8 cellular contexts compared by ENCODE assay signal in the genomic region with DNA sequence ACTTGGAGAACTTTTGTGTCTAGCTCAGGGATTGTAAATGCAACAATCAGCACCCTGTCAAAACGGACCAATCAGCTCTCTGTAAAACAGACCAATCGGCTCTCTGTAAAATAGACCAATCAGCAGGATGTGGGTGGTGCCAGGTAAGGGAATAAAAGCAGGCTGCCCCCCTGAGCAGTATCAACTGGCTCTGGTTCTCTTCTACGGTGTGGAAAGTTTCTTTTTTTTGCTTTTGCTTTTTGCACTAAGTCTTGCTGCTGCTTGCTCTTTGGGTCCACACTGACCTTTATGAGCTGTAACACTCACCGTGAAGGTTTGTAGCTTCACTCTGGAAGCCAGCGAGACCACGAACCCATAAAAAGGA. TPM values are rescaled to one million over a fixed set of nuclear protein-coding genes. Genes with fewer than 3 reads are reported as not detected.
A peak's percentile ranks its signal among the peaks of the same experiment; 100 is the strongest.
DNase-seq lines count a peak whose midpoint lies in the region; ATAC-seq, FAIRE-seq and TF ChIP-seq lines count a peak whose summit lies in the region.
"Not testable (repeated sequence)": the region's sequence is repeated elsewhere in the genome, so short reads cannot be mapped to it uniquely, and the experiment has no call there.
"Had no signal": no experiment of that assay in that cellular context is flagged by ENCODE, and none has a peak within 500 bp of the region (broad histone marks: within the 10 kb centered on the region; RNA-seq: fewer than 3 reads in every experiment).

No MANE protein-coding gene starts in this region.

- H3K9me3 ChIP-seq in CD8-positive, alpha-beta T cell (ENCODE audit: low read length); OCI-LY7 (ENCODE audit: low read length); H1 (ENCODE audit: insufficient read depth in 2 of 2, low read depth in 1 of 2, low read length in 1 of 2); neutrophil: not testable (repeated sequence)

- H3K4me1 ChIP-seq in CD8-positive, alpha-beta T cell (ENCODE audit: insufficient read depth, low read length); H1 (replicated peaks in 1 of 4; ENCODE audit: control insufficient read depth in 3 of 4, insufficient read depth in 4 of 4, low read length in 3 of 4): not testable (repeated sequence)
- H3K4me1 ChIP-seq in OCI-LY7 (ENCODE audit: insufficient read depth, low read length, poor library complexity, severe bottlenecking) = peaks cover 17% of the 10 kb centered on the region
- peaks cover 49 to 62% of the 10 kb centered on the region in 2 experiments for H3K4me1 ChIP-seq in neutrophil (ENCODE audit: control insufficient read depth in 1 of 2, insufficient read depth in 1 of 2, low read depth in 1 of 2, low read length in 1 of 2)

- not testable (repeated sequence) for BruUV-seq in OCI-LY7 (replicated peaks; lab: Mats Ljungman, UMichigan)

- CTCF ChIA-PET in CD8-positive, alpha-beta T cell (lab: Charles Lee); OCI-LY7 (lab: Charles Lee; ENCODE audit: unreplicated experiment): not testable (repeated sequence)
- CTCF ChIA-PET in H1 (lab: Charles Lee; ENCODE audit: partially characterized antibody) = interaction anchor here (0.6 to 2.8 kb wide), 7 partner anchors 10 to 380 kb away, joined by 3 to 13 read pairs (median 3); no protein-coding TSS in a partner anchor

- not testable (repeated sequence) for H3K4me1 Mint-ChIP-seq in CD8-positive, alpha-beta T cell (ENCODE audit: low read depth)
- H3K4me1 Mint-ChIP-seq in activated naive CD8-positive, alpha-beta T cell treated with anti-CD3 and anti-CD28 coated beads, Interleukin-2, amount 10 ng/mL, durations not matched to agents 7 days and 5 days = peaks cover 17% of the 10 kb centered on the region

- not testable (repeated sequence) for H3K27me3 ChIP-seq in CD8-positive, alpha-beta T cell (ENCODE audit: insufficient read depth, low read length); H1 (replicated peaks in 1 of 4; ENCODE audit: control insufficient read depth in 3 of 4, extremely low read depth in 1 of 4, insufficient read depth in 3 of 4, low read length in 3 of 4); neutrophil

- not testable (repeated sequence) for H3K27ac Mint-ChIP-seq in CD8-positive, alpha-beta T cell
- H3K27ac Mint-ChIP-seq in activated naive CD8-positive, alpha-beta T cell treated with anti-CD3 and anti-CD28 coated beads, Interleukin-2, amount 10 ng/mL, durations not matched to agents 7 days and 5 days = peak overlapping the region; percentile 31

- H3K4me2 ChIP-seq in OCI-LY7 (ENCODE audit: low read length) = not testable (repeated sequence)
- 0 out of 4 replicates have a peak overlapping the region, but pooled peaks of 1 of the 2 experiments have one; percentile 11 for H3K4me2 ChIP-seq in H1 (ENCODE audit: insufficient read depth in 1 of 2, low read depth in 2 of 2, low read length in 2 of 2)

- 0 out of 3 replicates have a peak, but pooled peaks of 1 of the 2 experiments have one; percentile 16 for TF ChIP-seq POLR2A in H1 (IDR thresholded peaks at IDR 0.05; ENCODE audit: control extremely low read depth in 1 of 2, low read depth in 2 of 2, low read length in 2 of 2)

- not testable (repeated sequence) for H3K9me3 Mint-ChIP-seq in CD8-positive, alpha-beta T cell; activated naive CD8-positive, alpha-beta T cell treated with anti-CD3 and anti-CD28 coated beads, Interleukin-2, amount 10 ng/mL, durations not matched to agents 7 days and 5 days

- H2AK5ac ChIP-seq in H1 (ENCODE audit: low read depth, low read length) = not testable (repeated sequence)

- not testable (repeated sequence) for H3K36me3 ChIP-seq in CD8-positive, alpha-beta T cell (ENCODE audit: insufficient read depth, low read length); OCI-LY7 (ENCODE audit: insufficient read depth, low read length); H1 (ENCODE audit: control insufficient read depth in 2 of 4, insufficient read depth in 4 of 4, low read length in 3 of 4)
- H3K36me3 ChIP-seq in neutrophil = peaks cover 61% of the 10 kb centered on the region

- H3K23me2 ChIP-seq in H1 (ENCODE audit: low read depth, low read length) = not testable (repeated sequence)

- H3K23ac ChIP-seq in H1 (ENCODE audit: insufficient read length) = not testable (repeated sequence)

- DNase-seq in CD8-positive, alpha-beta T cell; activated naive CD8-positive, alpha-beta T cell treated with anti-CD3 and anti-CD28 coated beads, Interleukin-2, amount 10 ng/mL, durations not matched to agents 7 days and 5 days; H1 (ENCODE audit: low read depth in 1 of 2, low spot score in 2 of 2): not testable (repeated sequence)
- DNase-seq in OCI-LY7 (ENCODE audit: low spot score) (peak; percentile 18), midbrain (lab: John Stamatoyannopoulos, UW) (peak; percentile 6), substantia nigra (lab: John Stamatoyannopoulos, UW) (peak in 2 of 49 donors; percentile 14 to 19)

- TF ChIP-seq CTCF in CD8-positive, alpha-beta T cell (IDR thresholded peaks at IDR 0.05); OCI-LY7 (conservative IDR thresholded peaks at IDR 0.05; ENCODE audit: low read length); H1 (IDR thresholded peaks at IDR 0.05; ENCODE audit: control extremely low read depth in 1 of 3, insufficient read depth in 1 of 3, low read depth in 1 of 3, low read length in 3 of 3); neutrophil (IDR thresholded peaks at IDR 0.05): not testable (repeated sequence)

- H3K79me2 ChIP-seq in OCI-LY7 (ENCODE audit: insufficient read depth, low read depth, low read length); H1 (ENCODE audit: control insufficient read depth in 1 of 2, insufficient read depth in 2 of 2, low read length in 2 of 2): not testable (repeated sequence)

- not testable (repeated sequence) for H2AFZ ChIP-seq in OCI-LY7 (ENCODE audit: low read length); H1 (ENCODE audit: low read length)

- not testable (repeated sequence) for TF ChIP-seq RAD21 in H1 (IDR thresholded peaks at IDR 0.05 in 1 of 2, conservative IDR thresholded peaks at IDR 0.05 in 1 of 2; ENCODE audit: low read depth in 2 of 2, low read length in 2 of 2)

- not testable (repeated sequence) for TF ChIP-seq EP300 in H1 (IDR thresholded peaks at IDR 0.05; ENCODE audit: borderline replicate concordance in 1 of 2, low read depth in 2 of 2, low read length in 2 of 2)

- H2BK15ac ChIP-seq in H1 (ENCODE audit: low read length) = not testable (repeated sequence)

- not testable (repeated sequence) for H3K27ac ChIP-seq in CD8-positive, alpha-beta T cell (ENCODE audit: low read depth, low read length); OCI-LY7 (ENCODE audit: low read depth, low read length, poor library complexity, severe bottlenecking); H1 (ENCODE audit: low read depth, low read length)
- H3K27ac ChIP-seq in neutrophil (peak overlapping the region; percentile 80), substantia nigra (ENCODE audit: low read depth, low read length, poor library complexity, severe bottlenecking) (peak overlapping the region; percentile 42)

- H2BK120ac ChIP-seq in H1 (replicated peaks; ENCODE audit: low read depth, low read length) = not testable (repeated sequence)

- H4K20me1 ChIP-seq in OCI-LY7 (ENCODE audit: insufficient read depth, low read length); H1 (replicated peaks in 1 of 2; ENCODE audit: control insufficient read depth in 1 of 2, insufficient read depth in 2 of 2, low read length in 2 of 2): not testable (repeated sequence)

- H3K9ac ChIP-seq in H1 (replicated peaks in 1 of 4; ENCODE audit: extremely low read depth in 1 of 4, low read depth in 3 of 4, low read length in 3 of 4) = not testable (repeated sequence)

- H3K9me2 ChIP-seq in OCI-LY7 (ENCODE audit: insufficient read depth, low read length) = not testable (repeated sequence)

- H2BK20ac ChIP-seq in H1 (ENCODE audit: low read length) = not testable (repeated sequence)

- H4K91ac ChIP-seq in H1 (replicated peaks; ENCODE audit: insufficient read length, low read length) = not testable (repeated sequence)

- H3K4me3 Mint-ChIP-seq in CD8-positive, alpha-beta T cell = peak overlapping the region; percentile 39
- peak overlapping the region; percentile 44 for H3K4me3 Mint-ChIP-seq in activated naive CD8-positive, alpha-beta T cell treated with anti-CD3 and anti-CD28 coated beads, Interleukin-2, amount 10 ng/mL, durations not matched to agents 7 days and 5 days

- not testable (repeated sequence) for H2BK5ac ChIP-seq in H1 (ENCODE audit: low read depth, low read length)

- H3K18ac ChIP-seq in H1 (ENCODE audit: extremely low read depth, low read length) = not testable (repeated sequence)

- 93% methylated on average over 6 of the region's 6 CpGs; no CpG with 5 or more reads in 1 of the 2 experiments for WGBS in H1 (ENCODE audit: extremely low coverage in 1 of 2, insufficient coverage in 1 of 2, insufficient read length in 1 of 2, insufficient replicate concordance in 2 of 2, low coverage in 1 of 2, low lambda C conversion rate in 2 of 2, missing lambda C conversion rate in 1 of 2), 2 experiments

- intact Hi-C loops in CD8-positive, alpha-beta T cell (cut with DNase I, micrococcal nuclease); OCI-LY7 (cut with micrococcal nuclease; ENCODE audit: unreplicated experiment): not testable (repeated sequence)

- H3K79me1 ChIP-seq in H1 (ENCODE audit: low read depth, low read length) = not testable (repeated sequence)

- H3K4me3 ChIP-seq in CD8-positive, alpha-beta T cell (ENCODE audit: low read depth, low read length); OCI-LY7 (ENCODE audit: low read depth, low read length, poor library complexity, severe bottlenecking); H1 (ENCODE audit: extremely low read depth in 1 of 4, insufficient read depth in 2 of 4, low read depth in 3 of 4, low read length in 4 of 4); neutrophil (ENCODE audit: low read depth in 1 of 2, low read length in 1 of 2): not testable (repeated sequence)

- H3K4ac ChIP-seq in H1 (replicated peaks; ENCODE audit: insufficient read length, low read depth, low read length) = not testable (repeated sequence)

- not testable (repeated sequence) for H3K27me3 Mint-ChIP-seq in CD8-positive, alpha-beta T cell (ENCODE audit: low read depth)
- H3K27me3 Mint-ChIP-seq in activated naive CD8-positive, alpha-beta T cell treated with anti-CD3 and anti-CD28 coated beads, Interleukin-2, amount 10 ng/mL, durations not matched to agents 7 days and 5 days = peaks cover 12% of the 10 kb centered on the region

- H3K36me3 Mint-ChIP-seq in CD8-positive, alpha-beta T cell; activated naive CD8-positive, alpha-beta T cell treated with anti-CD3 and anti-CD28 coated beads, Interleukin-2, amount 10 ng/mL, durations not matched to agents 7 days and 5 days: not testable (repeated sequence)

- not testable (repeated sequence) for FAIRE-seq in H1 (lab: Jason Lieb, UNC)

- H3K56ac ChIP-seq in H1 (replicated peaks; ENCODE audit: insufficient read length, low read depth, low read length) = not testable (repeated sequence)

- POLR2A ChIA-PET in CD8-positive, alpha-beta T cell (lab: Charles Lee) = not testable (repeated sequence)
- POLR2A ChIA-PET in OCI-LY7 (lab: Charles Lee) (interaction anchor here (0.7 to 0.8 kb wide), 2 partner anchors 11 to 71 kb away, joined by 3 to 4 read pairs; no protein-coding TSS in a partner anchor), H1 (lab: Charles Lee; ENCODE audit: partially characterized antibody) (interaction anchor here (0.6 to 3.8 kb wide), 7 partner anchors 11 to 140 kb away, joined by 3 to 26 read pairs (median 4); a partner anchor contains a TSS)
- POLR2A ChIA-PET in activated naive CD8-positive, alpha-beta T cell treated with anti-CD3 and anti-CD28 coated beads, Interleukin-2, amount 10 ng/mL, durations not matched to agents 7 days and 5 days (lab: Charles Lee) = interaction anchor here (1.0 to 1.2 kb wide), 2 partner anchors 25 to 46 kb away, joined by 3 to 4 read pairs; a partner anchor contains a TSS

- not testable (repeated sequence) for H2BK12ac ChIP-seq in H1 (ENCODE audit: low read depth, low read length)

- H3K14ac ChIP-seq in H1 (ENCODE audit: insufficient read length) = not testable (repeated sequence)

- H4K5ac ChIP-seq in H1 (ENCODE audit: insufficient read length, low read depth, low read length) = not testable (repeated sequence)

- not testable (repeated sequence) for ATAC-seq in CD8-positive, alpha-beta T cell
- peak; percentile 65 for ATAC-seq in activated naive CD8-positive, alpha-beta T cell treated with anti-CD3 and anti-CD28 coated beads, Interleukin-2, amount 10 ng/mL, durations not matched to agents 7 days and 5 days (ENCODE audit: low read depth)

- not testable (repeated sequence) for H4K8ac ChIP-seq in H1 (ENCODE audit: extremely low read depth, insufficient read depth, low read length)

RNA-seq across cellular contexts. Expression of a gene that starts 9.2 kb away (rescaled TPM):
- total RNA-seq in CD8-positive, alpha-beta T cell = 10 to 100 TPM in 1 of 2 experiments, 1 to 10 TPM in 1; 8.9 to 10.2 TPM
- total RNA-seq in OCI-LY7 (2014; rRNA removed; shearing (Covaris generic)) = 6.4 and 8.0 TPM in 2 replicates
- 13.5 and 16.0 TPM in 2 replicates for total RNA-seq in OCI-LY7 (2022)
- total RNA-seq in activated naive CD8-positive, alpha-beta T cell treated with anti-CD3 and anti-CD28 coated beads, Interleukin-2, amount 10 ng/mL, durations not matched to agents 7 days and 5 days = 1 to 10 TPM; 4.1 to 5.1 TPM
- total RNA-seq in H1 (2021; fragmentation: NEBNext Ultra II Directional; extraction: Animal tissue kit (Norgen Biotek cat#: 25700)) = 7.3 and 7.6 TPM in 2 replicates
- polyA plus RNA-seq in H1 (2011; rRNA removed) = 10.6 and 14.6 TPM in 2 replicates
- 10.5 TPM for polyA plus RNA-seq in H1 (2011; cell fraction: cytosol; rRNA removed)
- polyA plus RNA-seq in H1 (2011; cell fraction: nucleus; rRNA removed) = 28.5 TPM
- polyA plus RNA-seq in H1 (2012, experiment 1 of 2) = 4.3 to 10.2 TPM (median 6.3 TPM) in 4 replicates
- 1.2 TPM for polyA plus RNA-seq in H1 (2012, experiment 2 of 2)
- 4.1 TPM for polyA plus RNA-seq in H1 (2013, experiment 1 of 2)
- polyA plus RNA-seq in H1 (2013, experiment 2 of 2) = 3.1 TPM
- polyA minus RNA-seq in H1 (2011; rRNA and poly(A)+ RNA removed) = 1.5 and 3.7 TPM in 2 replicates
- not detected for polyA minus RNA-seq in H1 (2011; cell fraction: cytosol; rRNA and poly(A)+ RNA removed)
- polyA minus RNA-seq in H1 (2011; cell fraction: nucleus; rRNA and poly(A)+ RNA removed) = 8.8 TPM
- total RNA-seq: GM23248 had no signal

RNA-seq across cellular contexts. Expression of a gene that starts 24.6 kb away (rescaled TPM):
- total RNA-seq in CD8-positive, alpha-beta T cell = 10 to 100 TPM; 73.6 to 84.3 TPM
- total RNA-seq in OCI-LY7 (2014; rRNA removed; shearing (Covaris generic)) = 90.2 and 102 TPM in 2 replicates
- 95.0 and 106 TPM in 2 replicates for total RNA-seq in OCI-LY7 (2022)
- 10 to 100 TPM; 91.3 to 96.4 TPM for total RNA-seq in activated naive CD8-positive, alpha-beta T cell treated with anti-CD3 and anti-CD28 coated beads, Interleukin-2, amount 10 ng/mL, durations not matched to agents 7 days and 5 days
- total RNA-seq in H1 (2021; fragmentation: NEBNext Ultra II Directional; extraction: Animal tissue kit (Norgen Biotek cat#: 25700)) = 32.2 and 34.4 TPM in 2 replicates
- 49.9 and 66.4 TPM in 2 replicates for polyA plus RNA-seq in H1 (2011; rRNA removed)
- polyA plus RNA-seq in H1 (2011; cell fraction: cytosol; rRNA removed) = 79.7 TPM
- polyA plus RNA-seq in H1 (2011; cell fraction: nucleus; rRNA removed) = 359 TPM
- polyA plus RNA-seq in H1 (2012, experiment 1 of 2) = 30.1 to 49.2 TPM (median 44.8 TPM) in 4 replicates
- 16.2 TPM for polyA plus RNA-seq in H1 (2012, experiment 2 of 2)
- 22.7 TPM for polyA plus RNA-seq in H1 (2013, experiment 1 of 2)
- 18.3 TPM for polyA plus RNA-seq in H1 (2013, experiment 2 of 2)
- 16.8 and 26.5 TPM in 2 replicates for polyA minus RNA-seq in H1 (2011; rRNA and poly(A)+ RNA removed)
- polyA minus RNA-seq in H1 (2011; cell fraction: cytosol; rRNA and poly(A)+ RNA removed) = 7.7 TPM
- 50.2 TPM for polyA minus RNA-seq in H1 (2011; cell fraction: nucleus; rRNA and poly(A)+ RNA removed)

RNA-seq across cellular contexts. Expression of a gene that starts 46.0 kb away (rescaled TPM):
- 1 to 10 TPM; 5.0 to 5.7 TPM for total RNA-seq in CD8-positive, alpha-beta T cell
- 4.1 and 10.9 TPM in 2 replicates for total RNA-seq in OCI-LY7 (2014; rRNA removed; shearing (Covaris generic))
- 10.8 and 11.9 TPM in 2 replicates for total RNA-seq in OCI-LY7 (2022)
- 1 to 10 TPM; 6.2 to 6.5 TPM for total RNA-seq in activated naive CD8-positive, alpha-beta T cell treated with anti-CD3 and anti-CD28 coated beads, Interleukin-2, amount 10 ng/mL, durations not matched to agents 7 days and 5 days
- total RNA-seq in H1 (2021; fragmentation: NEBNext Ultra II Directional; extraction: Animal tissue kit (Norgen Biotek cat#: 25700)) = 1.4 and 2.7 TPM in 2 replicates
- 0.51 and 0.75 TPM in 2 replicates for polyA plus RNA-seq in H1 (2011; rRNA removed)
- 1.5 TPM for polyA plus RNA-seq in H1 (2011; cell fraction: cytosol; rRNA removed)
- polyA plus RNA-seq in H1 (2011; cell fraction: nucleus; rRNA removed) = 2.8 TPM
- 1.0 to 2.7 TPM (median 1.6 TPM) in 4 replicates for polyA plus RNA-seq in H1 (2012, experiment 1 of 2)
- 0.33 TPM for polyA plus RNA-seq in H1 (2012, experiment 2 of 2)
- 2.0 TPM for polyA plus RNA-seq in H1 (2013, experiment 1 of 2)
- polyA plus RNA-seq in H1 (2013, experiment 2 of 2) = 1.5 TPM
- 0.29 and 0.69 TPM in 2 replicates for polyA minus RNA-seq in H1 (2011; rRNA and poly(A)+ RNA removed)
- not detected for polyA minus RNA-seq in H1 (2011; cell fraction: cytosol; rRNA and poly(A)+ RNA removed)
- 1.3 TPM for polyA minus RNA-seq in H1 (2011; cell fraction: nucleus; rRNA and poly(A)+ RNA removed)

RNA-seq across cellular contexts. Expression of a gene that starts 47.2 kb away (rescaled TPM):
- total RNA-seq in CD8-positive, alpha-beta T cell = 10 to 100 TPM; 69.3 to 73.3 TPM
- 37.9 and 44.2 TPM in 2 replicates for total RNA-seq in OCI-LY7 (2014; rRNA removed; shearing (Covaris generic))
- 54.1 and 65.6 TPM in 2 replicates for total RNA-seq in OCI-LY7 (2022)
- 10 to 100 TPM; 48.5 to 49.0 TPM for total RNA-seq in activated naive CD8-positive, alpha-beta T cell treated with anti-CD3 and anti-CD28 coated beads, Interleukin-2, amount 10 ng/mL, durations not matched to agents 7 days and 5 days
- 48.8 and 51.2 TPM in 2 replicates for total RNA-seq in H1 (2021; fragmentation: NEBNext Ultra II Directional; extraction: Animal tissue kit (Norgen Biotek cat#: 25700))
- polyA plus RNA-seq in H1 (2011; rRNA removed) = 22.8 and 25.8 TPM in 2 replicates
- 20.3 TPM for polyA plus RNA-seq in H1 (2011; cell fraction: cytosol; rRNA removed)
- 31.4 TPM for polyA plus RNA-seq in H1 (2011; cell fraction: nucleus; rRNA removed)
- polyA plus RNA-seq in H1 (2012, experiment 1 of 2) = 31.7 to 46.6 TPM (median 42.9 TPM) in 4 replicates
- 45.8 TPM for polyA plus RNA-seq in H1 (2012, experiment 2 of 2)
- polyA plus RNA-seq in H1 (2013, experiment 1 of 2) = 25.2 TPM
- polyA plus RNA-seq in H1 (2013, experiment 2 of 2) = 24.6 TPM
- polyA minus RNA-seq in H1 (2011; rRNA and poly(A)+ RNA removed) = 36.0 and 42.1 TPM in 2 replicates
- polyA minus RNA-seq in H1 (2011; cell fraction: cytosol; rRNA and poly(A)+ RNA removed) = 18.4 TPM
- 31.3 TPM for polyA minus RNA-seq in H1 (2011; cell fraction: nucleus; rRNA and poly(A)+ RNA removed)

RNA-seq across cellular contexts. Expression of a gene that starts 53.8 kb away (rescaled TPM):
- total RNA-seq in CD8-positive, alpha-beta T cell = 10 to 100 TPM; 29.4 to 33.5 TPM
- 127 and 137 TPM in 2 replicates for total RNA-seq in OCI-LY7 (2014; rRNA removed; shearing (Covaris generic))
- total RNA-seq in OCI-LY7 (2022) = 86.9 and 90.6 TPM in 2 replicates
- 10 to 100 TPM; 84.4 to 93.6 TPM for total RNA-seq in activated naive CD8-positive, alpha-beta T cell treated with anti-CD3 and anti-CD28 coated beads, Interleukin-2, amount 10 ng/mL, durations not matched to agents 7 days and 5 days
- total RNA-seq in H1 (2021; fragmentation: NEBNext Ultra II Directional; extraction: Animal tissue kit (Norgen Biotek cat#: 25700)) = 53.8 and 58.2 TPM in 2 replicates
- 52.3 and 78.4 TPM in 2 replicates for polyA plus RNA-seq in H1 (2011; rRNA removed)
- 63.4 TPM for polyA plus RNA-seq in H1 (2011; cell fraction: cytosol; rRNA removed)
- polyA plus RNA-seq in H1 (2011; cell fraction: nucleus; rRNA removed) = 97.9 TPM
- polyA plus RNA-seq in H1 (2012, experiment 1 of 2) = 42.3 to 54.4 TPM (median 51.6 TPM) in 4 replicates
- 48.2 TPM for polyA plus RNA-seq in H1 (2012, experiment 2 of 2)
- 131 TPM for polyA plus RNA-seq in H1 (2013, experiment 1 of 2)
- 122 TPM for polyA plus RNA-seq in H1 (2013, experiment 2 of 2)
- 2.5 and 4.6 TPM in 2 replicates for polyA minus RNA-seq in H1 (2011; rRNA and poly(A)+ RNA removed)
- polyA minus RNA-seq in H1 (2011; cell fraction: cytosol; rRNA and poly(A)+ RNA removed) = 22.1 TPM
- 18.2 TPM for polyA minus RNA-seq in H1 (2011; cell fraction: nucleus; rRNA and poly(A)+ RNA removed)
